ENCODE assay signal across 8 cellular contexts in genomic region chr22:18057568-18058209, GRCh38. TPM values are rescaled to one million over a fixed set of nuclear protein-coding genes. Genes with fewer than 3 reads are reported as not detected.
DNase-seq lines count a peak whose midpoint lies in the region; ATAC-seq and TF ChIP-seq lines count a peak whose summit lies in the region.

No MANE protein-coding gene starts in this region.

- 65% methylated on average over 4 of the region's 4 CpGs for WGBS in smooth muscle cell (ENCODE audit: low lambda C conversion rate)

- no peak overlapping the region for H3K4me2 ChIP-seq in smooth muscle cell

- H2AFZ ChIP-seq in smooth muscle cell (ENCODE audit: low read depth), result no peak overlapping the region

- peak overlapping the region; percentile 38 for H3K9ac ChIP-seq in smooth muscle cell (ENCODE audit: low read depth)

- ATAC-seq in GM18858 (IDR thresholded peaks at IDR 0.05; ENCODE audit: unreplicated experiment) (peak; percentile 64), HG03097 (IDR thresholded peaks at IDR 0.05; ENCODE audit: low FRiP score, unreplicated experiment) (peak; percentile 55)

- peak overlapping the region; percentile 90 for H3K27ac ChIP-seq in smooth muscle cell (ENCODE audit: low read depth)

- H4K20me1 ChIP-seq in smooth muscle cell (ENCODE audit: low read depth), result no peaks in the 10 kb centered on the region

- peaks cover 4% of the 10 kb centered on the region for H3K4me1 ChIP-seq in smooth muscle cell (ENCODE audit: low read depth)

- no peaks in the 10 kb centered on the region for H3K27me3 ChIP-seq in smooth muscle cell (ENCODE audit: low read depth)

- H3K9me3 ChIP-seq in smooth muscle cell (replicated peaks; ENCODE audit: low read depth), result no peaks in the 10 kb centered on the region

- peak; percentile 49 for DNase-seq in SW480 (ENCODE audit: low spot score)
- DNase-seq in glomerular endothelial cell (ENCODE audit: extremely low read depth, low read depth, low spot score), result peak; percentile 88
- DNase-seq in smooth muscle cell (lab: John Stamatoyannopoulos, UW; ENCODE audit: unreplicated experiment), result no peak
- no peak for DNase-seq in COR-L47 (lab: John Stamatoyannopoulos, UW)
- no peak for DNase-seq in NCI-H2227 treated with DMSO at 0.1 percent for 48 hours (lab: John Stamatoyannopoulos, UW)
- no peak for DNase-seq in GDM1 (lab: John Stamatoyannopoulos, UW)

- TF ChIP-seq CTCF in smooth muscle cell (IDR thresholded peaks at IDR 0.05; ENCODE audit: borderline replicate concordance, insufficient read depth, poor library complexity, severe bottlenecking), result no peak

- H3F3A ChIP-seq in smooth muscle cell (ENCODE audit: low read depth), result no peaks in the 10 kb centered on the region

- no peaks in the 10 kb centered on the region for H3K36me3 ChIP-seq in smooth muscle cell (ENCODE audit: low read depth)

- H3K79me2 ChIP-seq in smooth muscle cell (ENCODE audit: low read depth), result no peaks in the 10 kb centered on the region

- no peak overlapping the region for H3K4me3 ChIP-seq in smooth muscle cell

RNA-seq across cellular contexts. Expression of gene PEX26, which starts 20.1 kb away (rescaled TPM):
- 30.6 and 32.8 TPM in 2 replicates for total RNA-seq in glomerular endothelial cell
- 15.3 and 15.6 TPM in 2 replicates for total RNA-seq in smooth muscle cell
- polyA plus RNA-seq in smooth muscle cell, result 2.4 and 4.3 TPM in 2 replicates

RNA-seq across cellular contexts. Expression of gene MICAL3, which starts 33.3 kb away (rescaled TPM):
- total RNA-seq in glomerular endothelial cell (28.9 and 63.5 TPM in 2 replicates), smooth muscle cell (15.4 and 28.6 TPM in 2 replicates)
- 3.1 and 9.5 TPM in 2 replicates for polyA plus RNA-seq in smooth muscle cell

RNA-seq across cellular contexts. Expression of gene TUBA8, which starts 52.9 kb away (rescaled TPM):
- total RNA-seq in glomerular endothelial cell (0.19 and 1.8 TPM in 2 replicates), smooth muscle cell (0.40 and 1.8 TPM in 2 replicates)
- 0.26 and 0.55 TPM in 2 replicates for polyA plus RNA-seq in smooth muscle cell

Comparison
In these comparisons a context has a peak if more than half of its experiments do, and no peak if none do; other contexts are left out.
1. DNase-seq: peak in SW480 (single experiment) and glomerular endothelial cell (single experiment); none in smooth muscle cell (single experiment), COR-L47 (single experiment), NCI-H2227 treated with DMSO at 0.1 percent for 48 hours (single experiment) and GDM1 (single experiment).